Comparison of ENCODE assay signal across 31 cellular contexts in the genomic region with DNA sequence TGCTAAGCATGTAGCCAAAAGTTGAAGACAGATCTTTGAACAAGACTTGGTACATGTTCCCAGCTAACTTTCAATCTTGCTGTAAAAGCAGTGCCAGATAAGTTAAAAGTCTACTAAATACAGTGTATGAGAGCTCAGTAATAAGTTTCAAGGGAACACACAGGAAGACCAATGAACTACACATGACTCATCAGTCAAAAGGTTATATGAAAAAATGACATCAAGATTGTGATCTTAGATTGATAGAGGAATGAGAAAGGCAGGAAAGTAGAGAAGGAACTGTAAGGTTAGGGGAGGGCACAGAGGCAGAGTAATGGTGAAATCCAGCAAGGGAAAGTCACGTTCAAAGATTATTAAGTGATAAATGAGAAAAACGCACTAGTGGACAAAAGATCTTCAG.
A peak's percentile ranks its signal among the peaks of the same experiment; 100 is the strongest.
DNase-seq lines count a peak whose midpoint lies in the region; TF ChIP-seq lines count a peak whose summit lies in the region.
"Had no signal": no experiment of that assay in that cellular context is flagged by ENCODE, and none has a peak within 500 bp of the region (broad histone marks: within the 10 kb centered on the region; RNA-seq: fewer than 3 reads in every experiment).

No MANE protein-coding gene starts in this region.

- no peak overlapping the region for H3K9ac ChIP-seq in SK-N-SH
- H3K9ac ChIP-seq: neural progenitor cell had no signal

- peaks cover 7% of the 10 kb centered on the region for H3K4me1 Mint-ChIP-seq in glutamatergic neuron (ENCODE audit: low read depth, unreplicated experiment)
- H3K4me1 Mint-ChIP-seq: activated B cell treated with CpG ODN at 0.5 μM for 24 hours; activated naive CD8-positive, alpha-beta T cell treated with anti-CD3 and anti-CD28 coated beads for 36 hours; CD4-positive, alpha-beta memory T cell; neural progenitor cell; T-cell had no signal

- H3K4me1 ChIP-seq in SK-N-SH (ENCODE audit: control insufficient read depth in 1 of 2, insufficient read depth in 2 of 2, low read depth in 1 of 2, low read length in 1 of 2) (peaks cover 0 to 4% of the 10 kb centered on the region in 2 experiments; a peak in 1 of 4 replicates), ascending aorta (no peaks in the 10 kb centered on the region)
- H3K4me1 ChIP-seq: esophagus muscularis mucosa, neural progenitor cell, right atrium auricular region, upper lobe of right lung had no signal

- intact Hi-C loops in ascending aorta (cut with DNase I): no loop called here

- H3K9me3 Mint-ChIP-seq in glutamatergic neuron (ENCODE audit: unreplicated experiment): no peaks in the 10 kb centered on the region
- H3K9me3 Mint-ChIP-seq: activated naive CD8-positive, alpha-beta T cell treated with anti-CD3 and anti-CD28 coated beads for 36 hours; neural progenitor cell had no signal

- H3K4me3 ChIP-seq in SK-N-SH (ENCODE audit: low read depth in 2 of 2, low read length in 1 of 2) (no peak overlapping the region), foreskin fibroblast (ENCODE audit: low read depth in 1 of 2, low read length in 2 of 2) (no peak overlapping the region), ascending aorta (no peak overlapping the region)
- H3K4me3 ChIP-seq: esophagus muscularis mucosa, neural progenitor cell, right atrium auricular region, SJSA1, smooth muscle cell, upper lobe of right lung had no signal

- TF ChIP-seq CTCF in SK-N-SH (IDR thresholded peaks at IDR 0.05) (no peak), foreskin fibroblast (IDR thresholded peaks at IDR 0.05; ENCODE audit: low read depth, low read length) (no peak), glutamatergic neuron (IDR thresholded peaks at IDR 0.05; ENCODE audit: partially characterized antibody, unreplicated experiment) (no peak), ascending aorta (IDR thresholded peaks at IDR 0.05) (no peak)

- DNase-seq in A172 (ENCODE audit: low spot score): peak; percentile 2
- DNase-seq in HPDE6-E6E7 (ENCODE audit: extremely low spot score): peak; percentile 4
- no peak for DNase-seq in SK-N-SH
- DNase-seq in foreskin fibroblast: peak; percentile 8 to 43
- DNase-seq in anterior cingulate cortex (lab: John Stamatoyannopoulos, UW): no peak
- DNase-seq in Ammon's horn (ENCODE audit: low spot score): no peak
- no peak for DNase-seq in glutamatergic neuron
- no peak for DNase-seq in ascending aorta (ENCODE audit: low spot score in 2 of 2)
- DNase-seq: 8988T; activated B cell treated with CpG ODN at 0.5 μM for 24 hours; activated CD4-positive, alpha-beta T cell treated with anti-CD3 and anti-CD28 coated beads, Interleukin-2, amount 50 U/mL, for 1 hour; activated gamma-delta T cell; activated naive CD8-positive, alpha-beta T cell treated with anti-CD3 and anti-CD28 coated beads for 36 hours; activated T-cell treated with anti-CD3 and anti-CD28 coated beads, Interleukin-2, amount 50 U/mL, for 4 hours; AML-193; CD4-positive, alpha-beta memory T cell; central memory CD4-positive, alpha-beta T cell; DMS 273 treated with DMSO at 0.1 percent for 48 hours; H7; NCI-H1092; NCI-H1694 treated with DMSO at 0.1 percent for 48 hours; NCI-H446 treated with DMSO at 0.1 percent for 48 hours; NCI-H82; stimulated activated naive CD4-positive, alpha-beta T cell treated with Interleukin-2 at 50 U/mL for 16 hours; T-cell; upper lobe of right lung had no signal

- TF ChIP-seq RAD21 in SK-N-SH (IDR thresholded peaks at IDR 0.05; ENCODE audit: low read length): no peak

- H3K9me3 ChIP-seq in SK-N-SH: no peaks in the 10 kb centered on the region
- no peaks in the 10 kb centered on the region for H3K9me3 ChIP-seq in ascending aorta
- H3K9me3 ChIP-seq: esophagus muscularis mucosa, right atrium auricular region, SJSA1, upper lobe of right lung had no signal

- peak overlapping the region; percentile 9; the same call in 1 of the 2 replicates for H3K4me2 ChIP-seq in SK-N-SH
- H3K4me2 ChIP-seq: neural progenitor cell, smooth muscle cell had no signal

- TF ChIP-seq EP300 in SK-N-SH (IDR thresholded peaks at IDR 0.05; ENCODE audit: borderline replicate concordance in 1 of 2, low read depth in 1 of 2, low read length in 1 of 2): peak in 1 of 2 experiments; percentile 76; a peak in 2 of 4 replicates

- no peaks in the 10 kb centered on the region for H4K20me1 ChIP-seq in SK-N-SH (ENCODE audit: insufficient read depth)

- H3K79me2 ChIP-seq in SK-N-SH (ENCODE audit: insufficient read depth): no peaks in the 10 kb centered on the region

- no peaks in the 10 kb centered on the region for H3K9me2 ChIP-seq in SK-N-SH

- POLR2A ChIA-PET in SK-N-SH (lab: Yijun Ruan, JAX): no interaction called here

- CTCF ChIA-PET in SK-N-SH (lab: Yijun Ruan, JAX): no interaction called here

- H3K27ac ChIP-seq in SK-N-SH (ENCODE audit: low read depth in 2 of 2, low read length in 1 of 2): peak overlapping the region in 1 of 2 experiments; percentile 47; a peak in 3 of 4 replicates
- no peak overlapping the region for H3K27ac ChIP-seq in ascending aorta
- H3K27ac ChIP-seq: esophagus muscularis mucosa, neural progenitor cell, right atrium auricular region, SJSA1, upper lobe of right lung had no signal

- H3K27me3 Mint-ChIP-seq in glutamatergic neuron (ENCODE audit: unreplicated experiment): peaks cover 2% of the 10 kb centered on the region
- H3K27me3 Mint-ChIP-seq: activated B cell treated with CpG ODN at 0.5 μM for 24 hours; activated naive CD8-positive, alpha-beta T cell treated with anti-CD3 and anti-CD28 coated beads for 36 hours; CD4-positive, alpha-beta memory T cell; T-cell had no signal

- no peak overlapping the region for H3K4me3 Mint-ChIP-seq in glutamatergic neuron (ENCODE audit: unreplicated experiment)
- H3K4me3 Mint-ChIP-seq: activated B cell treated with CpG ODN at 0.5 μM for 24 hours; activated naive CD8-positive, alpha-beta T cell treated with anti-CD3 and anti-CD28 coated beads for 36 hours; activated T-cell treated with anti-CD3 and anti-CD28 coated beads, Interleukin-2, amount 50 U/mL, for 4 hours; CD4-positive, alpha-beta memory T cell; neural progenitor cell; T-cell had no signal

- H3K36me3 Mint-ChIP-seq in glutamatergic neuron (ENCODE audit: unreplicated experiment): no peaks in the 10 kb centered on the region
- H3K36me3 Mint-ChIP-seq: activated naive CD8-positive, alpha-beta T cell treated with anti-CD3 and anti-CD28 coated beads for 36 hours; CD4-positive, alpha-beta memory T cell; neural progenitor cell; T-cell had no signal

- no peak overlapping the region for H2AFZ ChIP-seq in SK-N-SH (ENCODE audit: low read depth)
- H2AFZ ChIP-seq: neural progenitor cell had no signal

- WGBS in SK-N-SH (ENCODE audit: low lambda C conversion rate): 20% methylated on average over 2 of the region's 2 CpGs

- H3K27me3 ChIP-seq in SK-N-SH (ENCODE audit: insufficient read depth) (no peaks in the 10 kb centered on the region), ascending aorta (no peaks in the 10 kb centered on the region)
- H3K27me3 ChIP-seq: esophagus muscularis mucosa, neural progenitor cell, right atrium auricular region, SJSA1, upper lobe of right lung had no signal

- no peak overlapping the region for H3K27ac Mint-ChIP-seq in glutamatergic neuron (ENCODE audit: unreplicated experiment)
- H3K27ac Mint-ChIP-seq: activated B cell treated with CpG ODN at 0.5 μM for 24 hours; activated naive CD8-positive, alpha-beta T cell treated with anti-CD3 and anti-CD28 coated beads for 36 hours; neural progenitor cell; T-cell had no signal

- H3K36me3 ChIP-seq in SK-N-SH (replicated peaks in 1 of 2; ENCODE audit: control insufficient read depth in 1 of 2, insufficient read depth in 2 of 2, low read length in 1 of 2) (no peaks in the 10 kb centered on the region), ascending aorta (no peaks in the 10 kb centered on the region)
- H3K36me3 ChIP-seq: esophagus muscularis mucosa, neural progenitor cell, right atrium auricular region, SJSA1, upper lobe of right lung had no signal

- H3F3A ChIP-seq in SK-N-SH (replicated peaks; ENCODE audit: insufficient read depth): peaks cover 13% of the 10 kb centered on the region

TF ChIP-seq in SK-N-SH, 30 proteins besides CTCF, POLR2A, EP300 and RAD21 (continues in another document):
- TF ChIP-seq TEAD4 (IDR thresholded peaks at IDR 0.05; ENCODE audit: borderline replicate concordance, insufficient read depth) (no peak), YY1 (IDR thresholded peaks at IDR 0.05; ENCODE audit: low read depth) (no peak), RFX5 (IDR thresholded peaks at IDR 0.05; ENCODE audit: low read length) (no peak), MXI1 (IDR thresholded peaks at IDR 0.05; ENCODE audit: low read depth, low read length) (no peak), NRF1 (IDR thresholded peaks at IDR 0.05; ENCODE audit: low read depth, low read length) (no peak)
- TF ChIP-seq, protein P1, sequence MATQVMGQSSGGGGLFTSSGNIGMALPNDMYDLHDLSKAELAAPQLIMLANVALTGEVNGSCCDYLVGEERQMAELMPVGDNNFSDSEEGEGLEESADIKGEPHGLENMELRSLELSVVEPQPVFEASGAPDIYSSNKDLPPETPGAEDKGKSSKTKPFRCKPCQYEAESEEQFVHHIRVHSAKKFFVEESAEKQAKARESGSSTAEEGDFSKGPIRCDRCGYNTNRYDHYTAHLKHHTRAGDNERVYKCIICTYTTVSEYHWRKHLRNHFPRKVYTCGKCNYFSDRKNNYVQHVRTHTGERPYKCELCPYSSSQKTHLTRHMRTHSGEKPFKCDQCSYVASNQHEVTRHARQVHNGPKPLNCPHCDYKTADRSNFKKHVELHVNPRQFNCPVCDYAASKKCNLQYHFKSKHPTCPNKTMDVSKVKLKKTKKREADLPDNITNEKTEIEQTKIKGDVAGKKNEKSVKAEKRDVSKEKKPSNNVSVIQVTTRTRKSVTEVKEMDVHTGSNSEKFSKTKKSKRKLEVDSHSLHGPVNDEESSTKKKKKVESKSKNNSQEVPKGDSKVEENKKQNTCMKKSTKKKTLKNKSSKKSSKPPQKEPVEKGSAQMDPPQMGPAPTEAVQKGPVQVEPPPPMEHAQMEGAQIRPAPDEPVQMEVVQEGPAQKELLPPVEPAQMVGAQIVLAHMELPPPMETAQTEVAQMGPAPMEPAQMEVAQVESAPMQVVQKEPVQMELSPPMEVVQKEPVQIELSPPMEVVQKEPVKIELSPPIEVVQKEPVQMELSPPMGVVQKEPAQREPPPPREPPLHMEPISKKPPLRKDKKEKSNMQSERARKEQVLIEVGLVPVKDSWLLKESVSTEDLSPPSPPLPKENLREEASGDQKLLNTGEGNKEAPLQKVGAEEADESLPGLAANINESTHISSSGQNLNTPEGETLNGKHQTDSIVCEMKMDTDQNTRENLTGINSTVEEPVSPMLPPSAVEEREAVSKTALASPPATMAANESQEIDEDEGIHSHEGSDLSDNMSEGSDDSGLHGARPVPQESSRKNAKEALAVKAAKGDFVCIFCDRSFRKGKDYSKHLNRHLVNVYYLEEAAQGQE (IDR thresholded peaks at IDR 0.05; ENCODE audit: low read depth, low read length): no peak

Comparison
In these comparisons a context has a peak if more than half of its experiments do, and no peak if none do; other contexts are left out.
1. DNase-seq: peak in A172 (single experiment), HPDE6-E6E7 (single experiment) and foreskin fibroblast (2 of 2); none in SK-N-SH (single experiment), anterior cingulate cortex (0 of 58), Ammon's horn (single experiment), glutamatergic neuron (single experiment) and ascending aorta (0 of 2).